8 cellular contexts compared by ENCODE assay signal in genomic region chr17:68600123-68600880, GRCh38. TPM values are rescaled to one million over a fixed set of nuclear protein-coding genes. Genes with fewer than 3 reads are reported as not detected.
DNase-seq lines count a peak whose midpoint lies in the region; ATAC-seq and TF ChIP-seq lines count a peak whose summit lies in the region.

No MANE protein-coding gene starts in this region.

- peak; percentile 12 for DNase-seq in activated CD4-positive, alpha-beta T cell treated with anti-CD3 and anti-CD28 coated beads for 48 hours
- no peak for DNase-seq in activated CD4-positive, alpha-beta T cell treated with anti-CD3 and anti-CD28 coated beads for 4 hours
- DNase-seq in adrenal gland (no peak), GF-D8 (lab: John Stamatoyannopoulos, UW) (no peak)

- H3K4me1 ChIP-seq in adrenal gland (replicated peaks in 1 of 2) = peaks cover 5 to 12% of the 10 kb centered on the region in 2 donors
- peaks cover 10% of the 10 kb centered on the region for H3K4me1 ChIP-seq in skeletal muscle satellite cell (ENCODE audit: control insufficient read depth, insufficient read depth, low read length)

- H3K27me3 ChIP-seq in adrenal gland (peaks cover 26% of the 10 kb centered on the region), skeletal muscle satellite cell (ENCODE audit: control insufficient read depth, insufficient read depth, low read length) (peaks cover 73% of the 10 kb centered on the region)

- ATAC-seq in GM18909 (IDR thresholded peaks at IDR 0.05; ENCODE audit: poor library complexity, unreplicated experiment) = no peak
- no peak for ATAC-seq in activated CD4-positive, CD25-positive, alpha-beta regulatory T cell treated with anti-CD3 and anti-CD28 coated beads, Interleukin-2, amount 50 U/mL, for 24 hours

- H3K4me3 ChIP-seq in adrenal gland (peak overlapping the region in 2 of 4 donors; percentile 44 to 48), iPS-11a (ENCODE audit: low read depth, low read length) (peak overlapping the region; percentile 83), skeletal muscle satellite cell (ENCODE audit: low read length) (peak overlapping the region; percentile 58)

- H3K9me3 ChIP-seq in adrenal gland (replicated peaks in 1 of 3) = no peaks in the 10 kb centered on the region
- no peaks in the 10 kb centered on the region for H3K9me3 ChIP-seq in skeletal muscle satellite cell (replicated peaks; ENCODE audit: low read length)

- no peaks in the 10 kb centered on the region for H3K36me3 ChIP-seq in adrenal gland (replicated peaks in 1 of 2)
- H3K36me3 ChIP-seq in skeletal muscle satellite cell (ENCODE audit: insufficient read depth, low read length) = no peaks in the 10 kb centered on the region

- H3K4me2 ChIP-seq in skeletal muscle satellite cell (ENCODE audit: low read length) = peak overlapping the region; percentile 78

- peak overlapping the region; percentile 9 to 86 (median 54) for H3K27ac ChIP-seq in adrenal gland

- 0 to 10% (median 5%) methylated on average over 2 to 79 of the region's 79 CpGs for WGBS in adrenal gland, 4 donors

- H3K9ac ChIP-seq in skeletal muscle satellite cell (ENCODE audit: low read depth, low read length) = no peak overlapping the region

- intact Hi-C loops in adrenal gland (cut with DNase I) = no loop called here

- TF ChIP-seq CTCF in adrenal gland (IDR thresholded peaks at IDR 0.05) = no peak

- no peak for TF ChIP-seq POLR2A in adrenal gland (IDR thresholded peaks at IDR 0.05)

RNA-seq across cellular contexts. Expression of gene FAM20A, which starts 0.9 kb away (rescaled TPM):
- 10 to 100 TPM in 3 of 8 donors, 1 to 10 TPM in 5; 1.2 to 25.9 (median 8.1) TPM for total RNA-seq in adrenal gland
- polyA plus RNA-seq in adrenal gland = 10 to 100 TPM in 2 of 3 donors, 1 to 10 TPM in 1; 4.1 to 15.2 (median 12.0) TPM
- 5.8 and 6.1 TPM in 2 replicates for total RNA-seq in skeletal muscle satellite cell (2012; rRNA removed)
